Comparison of ENCODE assay signal across 19 cellular contexts in the genomic region with DNA sequence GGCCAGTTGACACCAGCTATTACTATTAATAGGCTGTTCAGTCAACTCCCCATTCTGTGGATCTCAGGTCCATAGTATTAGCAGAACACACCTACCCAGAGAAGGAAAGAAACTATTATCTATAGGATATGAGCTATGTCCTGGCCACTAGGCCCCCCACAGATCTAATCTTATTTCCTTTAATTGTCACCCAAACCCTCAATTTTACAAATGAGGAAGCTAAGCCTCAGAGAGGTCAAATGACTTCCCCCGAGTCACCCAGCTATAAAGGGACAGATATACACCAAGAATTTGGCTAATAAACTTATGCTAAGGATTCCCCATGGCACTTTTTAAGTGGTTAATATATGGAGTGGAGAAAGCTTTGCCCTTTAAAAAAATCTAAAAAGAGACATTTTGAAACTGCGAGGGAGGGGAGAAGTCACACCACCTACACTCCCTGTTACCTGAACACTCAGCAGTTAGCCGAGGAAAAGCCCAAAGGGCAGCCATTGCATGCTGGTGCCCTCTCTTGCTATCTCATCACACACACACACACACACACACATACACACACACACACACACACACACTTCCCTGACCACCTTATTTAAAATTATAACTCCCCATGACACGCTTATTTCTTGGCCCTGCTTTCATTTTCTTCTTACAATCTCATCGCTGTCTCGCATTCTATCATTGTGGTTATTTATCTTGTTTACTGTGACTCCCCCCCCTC.
DNase-seq lines count a peak whose midpoint lies in the region; ATAC-seq, FAIRE-seq and TF ChIP-seq lines count a peak whose summit lies in the region.
"Had no signal": no experiment of that assay in that cellular context is flagged by ENCODE, and none has a peak within 500 bp of the region (broad histone marks: within the 10 kb centered on the region; RNA-seq: fewer than 3 reads in every experiment).

No MANE protein-coding gene starts in this region.

- RAD21 ChIA-PET in GM12878 (lab: Charles Lee; ENCODE audit: unreplicated experiment): interaction anchor here (0.6 to 3.7 kb wide), 17 partner anchors 8 to 205 kb away, joined by 3 to 45 read pairs (median 6); partner anchors contain the start of gene EGR2

- H3K27ac ChIP-seq in GM12878 (ENCODE audit: control insufficient read depth, insufficient read depth): no peak overlapping the region
- H3K27ac ChIP-seq: dorsolateral prefrontal cortex, heart left ventricle had no signal

- SMC1A ChIA-PET in GM12878 (lab: Charles Lee; ENCODE audit: uncharacterized antibody, unreplicated experiment): interaction anchor here (0.7 to 12.8 kb wide), 22 partner anchors 8 to 169 kb away, joined by 3 to 329 read pairs (median 5); partner anchors contain the start of gene ADO

- no peak overlapping the region; the same call in 1 of the 2 replicates for H2AFZ ChIP-seq in GM12878 (ENCODE audit: control insufficient read depth, low read depth, low read length)

- TF ChIP-seq EP300 in GM12878 (IDR thresholded peaks at IDR 0.05; ENCODE audit: borderline replicate concordance in 1 of 2, control insufficient read depth in 1 of 2, low read depth in 2 of 2, low read length in 2 of 2): peak; percentile 29 to 40; a peak in 1 of 4 replicates

- peaks cover 4% of the 10 kb centered on the region; the same call in 2 of the 3 replicates for H3K9me3 ChIP-seq in GM12878 (replicated peaks; ENCODE audit: control insufficient read depth, insufficient read depth, low read length)
- H3K9me3 ChIP-seq: heart left ventricle had no signal

- H3K36me3 ChIP-seq in GM12878 (ENCODE audit: control insufficient read depth in 2 of 2, insufficient read depth in 2 of 2, low read length in 1 of 2): no peaks in the 10 kb centered on the region
- H3K36me3 ChIP-seq: heart left ventricle had no signal

- H3K79me2 ChIP-seq in GM12878 (ENCODE audit: control insufficient read depth, insufficient read depth, low read length): no peaks in the 10 kb centered on the region

- peaks cover 29% of the 10 kb centered on the region for H3K4me1 ChIP-seq in GM12878 (ENCODE audit: control insufficient read depth, insufficient read depth, low read length)

- peak overlapping the region; percentile 49; the same call in 1 of the 2 replicates for H3K4me2 ChIP-seq in GM12878 (ENCODE audit: control insufficient read depth, insufficient read depth)

- no peaks in the 10 kb centered on the region for H4K20me1 ChIP-seq in GM12878 (ENCODE audit: control insufficient read depth, insufficient read depth)

- peak; percentile 36 for DNase-seq in stimulated activated CD4-positive, alpha-beta T cell treated with anti-CD3 and anti-CD28 coated beads, Interleukin-4, amount 100 ng/mL, for 24 hours
- DNase-seq in stimulated activated CD4-positive, alpha-beta T cell treated with anti-CD3 and anti-CD28 coated beads, Interleukin-1b, Interleukin-23, amount 100 ng/mL, for 48 hours: no peak
- no peak for DNase-seq in GM12878 (ENCODE audit: low read depth, low spot score)
- no peak for DNase-seq in glomerular visceral epithelial cell (ENCODE audit: extremely low spot score)
- no peak for DNase-seq in AG08396 (ENCODE audit: low spot score)
- DNase-seq: activated CD4-positive, alpha-beta T cell treated with anti-CD3 and anti-CD28 coated beads, Interleukin-2, amount 50 U/mL, for 1 hour; activated gamma-delta T cell treated with Interleukin-2 at 50 U/mL for 16 hours; dorsolateral prefrontal cortex; heart left ventricle; mesenchymal stem cell; MM.1S; NCI-H2029; NCI-H524; stimulated activated CD4-positive, alpha-beta T cell treated with anti-CD3 and anti-CD28 coated beads, Interleukin-12 subunit alpha, Interleukin-12 subunit beta, amount 100 ng/mL, for 4 hours; T-helper 9 cell had no signal

- H3K27me3 ChIP-seq in GM12878 (replicated peaks in 1 of 2; ENCODE audit: control insufficient read depth in 2 of 2, insufficient read depth in 2 of 2, low read length in 1 of 2): no peaks in the 10 kb centered on the region
- H3K27me3 ChIP-seq: dorsolateral prefrontal cortex, heart left ventricle had no signal

- FAIRE-seq in GM12878 (lab: Jason Lieb, UNC): no peak
- FAIRE-seq: keratinocyte had no signal

- TF ChIP-seq RAD21 in GM12878 (IDR thresholded peaks at IDR 0.05; ENCODE audit: insufficient read depth, low read depth, low read length): no peak

- no peak overlapping the region for H3K9ac ChIP-seq in GM12878 (ENCODE audit: control insufficient read depth, insufficient read depth, low read length)

- H3K4me3 ChIP-seq in GM12878: no peak overlapping the region
- H3K4me3 ChIP-seq: dorsolateral prefrontal cortex, heart left ventricle had no signal

- CTCF ChIA-PET in GM12878 (lab: Yijun Ruan, JAX): interaction anchor here (0.6 to 3.7 kb wide), 10 partner anchors 8 to 90 kb away, joined by 3 to 48 read pairs (median 4); no protein-coding TSS in a partner anchor

- no peak for TF ChIP-seq CTCF in GM12878 (IDR thresholded peaks at IDR 0.05 in 2 of 3, conservative IDR thresholded peaks at IDR 0.05 in 1 of 3; ENCODE audit: control insufficient read depth in 2 of 3, extremely low read depth in 1 of 3, insufficient read depth in 1 of 3, low read depth in 3 of 3, low read length in 3 of 3)

- no TSS peak for BruUV-seq in GM12878 (replicated peaks; lab: Mats Ljungman, UMichigan)

- POLR2A ChIA-PET in GM12878 (lab: Charles Lee): interaction anchor here (0.6 to 4.0 kb wide), 9 partner anchors 9 to 169 kb away, joined by 3 to 27 read pairs (median 3); partner anchors contain the start of gene EGR2

- WGBS in GM12878 (ENCODE audit: insufficient coverage, insufficient replicate concordance, low lambda C conversion rate, missing lambda C conversion rate): 54% methylated on average over 6 of the region's 6 CpGs

- no peak for TF ChIP-seq POLR2A in GM12878 (IDR thresholded peaks at IDR 0.05; ENCODE audit: low read depth, low read length)

- in situ Hi-C loops in GM12878 (cut with MboI): no loop called here

- ATAC-seq in HG03378 (IDR thresholded peaks at IDR 0.05; ENCODE audit: unreplicated experiment) (peak; percentile 44), GM12878 (peak; percentile 59), HG03439 (IDR thresholded peaks at IDR 0.05; ENCODE audit: unreplicated experiment) (no peak)
- ATAC-seq: HCT116, heart left ventricle had no signal

- intact Hi-C loops in GM12878 (cut with micrococcal nuclease; ENCODE audit: unreplicated experiment): no loop called here

TF ChIP-seq in GM12878, 131 proteins besides CTCF, POLR2A, EP300 and RAD21 (continues in another document):
- TF ChIP-seq EGR1 (IDR thresholded peaks at IDR 0.05; ENCODE audit: borderline replicate concordance in 1 of 2, low read depth in 2 of 2, low read length in 2 of 2) (no peak), CBX5 (IDR thresholded peaks at IDR 0.05; ENCODE audit: low read depth) (0 out of 2 replicates have a peak, but pooled peaks have one; percentile 25), JUNB (IDR thresholded peaks at IDR 0.05) (no peak), IKZF1 (conservative IDR thresholded peaks at IDR 0.05) (peak; percentile 52; the same call in 1 of the 2 replicates), HDGF (IDR thresholded peaks at IDR 0.05) (peak; percentile 65; the same call in 1 of the 2 replicates), IKZF2 (IDR thresholded peaks at IDR 0.05) (peak; percentile 63 to 64; a peak in 2 of 4 replicates), ATF7 (IDR thresholded peaks at IDR 0.05; ENCODE audit: low read depth) (peak; percentile 53), ZNF384 (IDR thresholded peaks at IDR 0.05; ENCODE audit: borderline replicate concordance, low read depth, low read length) (no peak), BMI1 (IDR thresholded peaks at IDR 0.05; ENCODE audit: borderline replicate concordance) (peak; percentile 38; the same call in 1 of the 2 replicates), PRDM15 (CRISPR knock-in tag; IDR thresholded peaks at IDR 0.05) (no peak), MTA2 (IDR thresholded peaks at IDR 0.05; ENCODE audit: low read depth) (peak; percentile 75), NR2F1 (conservative IDR thresholded peaks at IDR 0.05) (0 out of 2 replicates have a peak, but pooled peaks have one; percentile 20)
- TF ChIP-seq, protein P1, sequence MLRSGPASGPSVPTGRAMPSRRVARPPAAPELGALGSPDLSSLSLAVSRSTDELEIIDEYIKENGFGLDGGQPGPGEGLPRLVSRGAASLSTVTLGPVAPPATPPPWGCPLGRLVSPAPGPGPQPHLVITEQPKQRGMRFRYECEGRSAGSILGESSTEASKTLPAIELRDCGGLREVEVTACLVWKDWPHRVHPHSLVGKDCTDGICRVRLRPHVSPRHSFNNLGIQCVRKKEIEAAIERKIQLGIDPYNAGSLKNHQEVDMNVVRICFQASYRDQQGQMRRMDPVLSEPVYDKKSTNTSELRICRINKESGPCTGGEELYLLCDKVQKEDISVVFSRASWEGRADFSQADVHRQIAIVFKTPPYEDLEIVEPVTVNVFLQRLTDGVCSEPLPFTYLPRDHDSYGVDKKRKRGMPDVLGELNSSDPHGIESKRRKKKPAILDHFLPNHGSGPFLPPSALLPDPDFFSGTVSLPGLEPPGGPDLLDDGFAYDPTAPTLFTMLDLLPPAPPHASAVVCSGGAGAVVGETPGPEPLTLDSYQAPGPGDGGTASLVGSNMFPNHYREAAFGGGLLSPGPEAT (IDR thresholded peaks at IDR 0.05; ENCODE audit: low read depth): 0 out of 2 replicates have a peak, but pooled peaks have one; percentile 36
